Comparison of ENCODE assay signal across 8 cellular contexts in genomic region chr11:63938481-63939350, GRCh38. TPM values are rescaled to one million over a fixed set of nuclear protein-coding genes. Genes with fewer than 3 reads are reported as not detected.
DNase-seq lines count a peak whose midpoint lies in the region; ATAC-seq, FAIRE-seq and TF ChIP-seq lines count a peak whose summit lies in the region.

NAA40 (plus strand) TSS chr11:63939002; CDS start chr11:63939097, 95 bp downstream.

- H3K4me3 ChIP-seq in AG09309 (ENCODE audit: control insufficient read depth, low read depth, low read length) (peak within 1 kb of the TSS; percentile 89), WI38 (ENCODE audit: low read depth, low read length) (peak within 1 kb of the TSS; percentile 84), bronchial epithelial cell (ENCODE audit: low read depth, low read length) (peak within 1 kb of the TSS; percentile 88)

- ATAC-seq in HG03175 (IDR thresholded peaks at IDR 0.05; ENCODE audit: unreplicated experiment) = peak; percentile 88

- in situ Hi-C loops in GM18951 (cut with MboI; ENCODE audit: low sequenced_read_pairs, unreplicated experiment) = no loop called here

- TF ChIP-seq CTCF in AG09309 (IDR thresholded peaks at IDR 0.05; ENCODE audit: control insufficient read depth, insufficient read depth, low read depth, low read length, missing control alignments) = no peak
- TF ChIP-seq CTCF in WI38 (IDR thresholded peaks at IDR 0.05; ENCODE audit: low read depth, low read length) = no peak
- TF ChIP-seq CTCF in bronchial epithelial cell (IDR thresholded peaks at IDR 0.05; ENCODE audit: insufficient read depth, low read length, severe bottlenecking) = no peak

- FAIRE-seq in bronchial epithelial cell (lab: Jason Lieb, UNC) = no peak

- H3K36me3 ChIP-seq in bronchial epithelial cell (ENCODE audit: control insufficient read depth, insufficient read depth, low read length) = no peaks in the 10 kb centered on the region

- TF ChIP-seq POLR2A in GM18951 (IDR thresholded peaks at IDR 0.05; ENCODE audit: extremely low read depth, insufficient read depth, insufficient read length) = peak; percentile 73

- DNase-seq in AG09309 (ENCODE audit: low read depth) = peak; percentile 73
- peak; percentile 92 for DNase-seq in NCI-H2227 treated with DMSO at 0.1 percent for 48 hours (lab: John Stamatoyannopoulos, UW)
- peak; percentile 83 for DNase-seq in bronchial epithelial cell (ENCODE audit: low read depth)
- peak; percentile 82 for DNase-seq in inferior parietal cortex (ENCODE audit: extremely low spot score)
- peak; percentile 87 to 88 for DNase-seq in stimulated activated CD4-positive, alpha-beta T cell treated with anti-CD3 and anti-CD28 coated beads, Interleukin-12 subunit alpha, Interleukin-12 subunit beta, amount 100 ng/mL, for 24 hours (ENCODE audit: low read depth in 2 of 2)

- no peaks in the 10 kb centered on the region for H3K27me3 ChIP-seq in bronchial epithelial cell (ENCODE audit: control insufficient read depth, insufficient read depth, low read length)

RNA-seq across cellular contexts. Expression of gene NAA40, which starts in this region (rescaled TPM):
- total RNA-seq in bronchial epithelial cell = 4.5 and 7.4 TPM in 2 replicates

Comparison
In these comparisons a context has a peak if more than half of its experiments do, and no peak if none do; other contexts are left out.
1. Peak in every context shown above with its lines: DNase-seq, ATAC-seq and H3K4me3 ChIP-seq.